In the genomic region with DNA sequence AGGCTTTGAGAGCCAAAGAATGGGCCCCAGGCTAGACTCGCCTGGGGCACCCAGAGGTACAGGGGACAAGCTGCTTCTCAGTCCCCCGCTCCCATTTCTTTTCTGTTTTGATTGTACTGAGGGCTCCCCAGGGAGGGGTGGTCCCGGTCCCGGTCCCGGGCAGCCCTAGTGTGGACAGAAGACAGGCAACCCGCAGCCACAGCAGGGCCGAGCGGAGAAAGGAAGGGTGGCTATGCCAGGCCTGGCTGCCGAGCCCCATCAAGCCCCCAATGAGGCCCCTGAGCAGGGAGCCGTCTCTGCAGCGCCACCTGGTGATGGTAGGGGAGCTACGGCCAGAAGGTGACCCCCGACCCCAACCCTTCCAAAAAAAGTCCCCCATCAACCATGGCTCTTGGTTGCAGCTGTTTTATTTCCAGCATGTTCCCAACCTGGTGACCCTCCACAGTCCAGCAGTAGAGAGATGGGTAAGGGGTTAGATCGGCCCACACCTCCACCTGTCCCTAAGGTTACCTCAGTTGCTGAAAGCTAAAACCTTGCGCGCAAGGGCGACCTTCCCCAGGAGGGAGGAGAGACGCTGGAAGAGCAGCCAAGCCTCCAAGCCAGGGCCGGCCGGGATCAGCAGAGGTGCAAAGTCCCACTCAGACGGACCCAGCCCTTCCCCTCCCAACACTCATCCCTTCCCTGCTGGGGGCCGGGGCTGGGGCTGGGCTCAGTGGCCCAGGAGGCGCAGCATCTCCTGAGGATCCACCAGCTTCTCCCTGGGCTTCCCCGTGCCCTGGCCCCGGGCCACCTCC, we compare ENCODE assay signal across 8 cellular contexts. TPM values are rescaled to one million over a fixed set of nuclear protein-coding genes. Genes with fewer than 3 reads are reported as not detected.
DNase-seq lines count a peak whose midpoint lies in the region; ATAC-seq and TF ChIP-seq lines count a peak whose summit lies in the region.

No MANE protein-coding gene starts in this region.

- peak; percentile 64 for ATAC-seq in DND-41 (ENCODE audit: insufficient read depth, low read depth)
- ATAC-seq in left colon, result peak; percentile 78
- no peak for ATAC-seq in GM21447 (IDR thresholded peaks at IDR 0.05; ENCODE audit: unreplicated experiment)
- ATAC-seq in HG02852 (IDR thresholded peaks at IDR 0.05; ENCODE audit: unreplicated experiment), result no peak

- intact Hi-C loops in mammary epithelial cell (cut with micrococcal nuclease) (loop anchor here (5.0 kb wide), 1 partner anchor 205 kb away; no protein-coding TSS in a partner anchor), left colon (cut with DNase I, micrococcal nuclease) (loop anchor here (5.0 to 10.0 kb wide), 2 partner anchors 68 to 70 kb away; no protein-coding TSS in a partner anchor)

- H3K79me2 ChIP-seq in DND-41 (ENCODE audit: insufficient read depth, low read length) (no peaks in the 10 kb centered on the region), KMS-11 (ENCODE audit: insufficient read depth, low read depth) (no peaks in the 10 kb centered on the region), mammary epithelial cell (ENCODE audit: insufficient read depth, low read length) (no peaks in the 10 kb centered on the region)

- dilution Hi-C loops in mammary epithelial cell (cut with HindIII; ENCODE audit: low sequenced_read_pairs), result no loop called here

- no peaks in the 10 kb centered on the region for H3K36me3 ChIP-seq in DND-41 (ENCODE audit: insufficient read depth, low read length)
- H3K36me3 ChIP-seq in KMS-11 (ENCODE audit: insufficient read depth), result no peaks in the 10 kb centered on the region
- no peaks in the 10 kb centered on the region for H3K36me3 ChIP-seq in mammary epithelial cell (ENCODE audit: insufficient read depth, low read length)

- in situ Hi-C loops in mammary epithelial cell (cut with MboI; ENCODE audit: low sequenced_read_pairs in 2 of 2), result loop anchor here (5.0 to 10.0 kb wide), 2 partner anchors 68 to 115 kb away; a partner anchor contains a TSS

- no peak overlapping the region for H3K4me3 ChIP-seq in DND-41 (ENCODE audit: low read depth in 1 of 2, low read length in 2 of 2)
- H3K4me3 ChIP-seq in KMS-11 (IDR thresholded peaks at IDR 0.05; ENCODE audit: insufficient read depth, low read depth, low read length), result no peak overlapping the region
- no peak overlapping the region for H3K4me3 ChIP-seq in WI38 (ENCODE audit: low read depth, low read length)
- H3K4me3 ChIP-seq in mammary epithelial cell (replicated peaks in 1 of 3; ENCODE audit: insufficient read depth in 1 of 3, low read depth in 2 of 3, low read length in 3 of 3), result no peak overlapping the region

- BruUV-seq in mammary epithelial cell (replicated peaks; lab: Mats Ljungman, UMichigan), result TSS peak; percentile 30

- no peaks in the 10 kb centered on the region; the same call in 1 of the 2 replicates for H4K20me1 ChIP-seq in DND-41 (ENCODE audit: insufficient read depth, low read length)
- H4K20me1 ChIP-seq in KMS-11 (ENCODE audit: insufficient read depth), result no peaks in the 10 kb centered on the region
- no peaks in the 10 kb centered on the region for H4K20me1 ChIP-seq in mammary epithelial cell (ENCODE audit: insufficient read depth, low read length)

- CTCF ChIA-PET in mammary epithelial cell (lab: Charles Lee; ENCODE audit: low non-redundant PET), result interaction anchor here (0.5 to 0.6 kb wide), 2 partner anchors 11 to 224 kb away, joined by 4 to 5 read pairs; no protein-coding TSS in a partner anchor

- H3K4me2 ChIP-seq in DND-41 (ENCODE audit: insufficient read depth, low read length) (no peak overlapping the region), KMS-11 (peak overlapping the region; percentile 54), mammary epithelial cell (ENCODE audit: insufficient read depth, low read depth, low read length) (no peak overlapping the region)

- H3K27ac ChIP-seq in DND-41 (ENCODE audit: low read length) (no peak overlapping the region), KMS-11 (no peak overlapping the region), mammary epithelial cell (ENCODE audit: insufficient read depth, low read depth, low read length) (no peak overlapping the region)

- H2AFZ ChIP-seq in DND-41 (ENCODE audit: low read depth, low read length) (no peak overlapping the region), KMS-11 (ENCODE audit: low read depth) (no peak overlapping the region), mammary epithelial cell (ENCODE audit: low read depth, low read length) (no peak overlapping the region)

- TF ChIP-seq CTCF in DND-41 (IDR thresholded peaks at IDR 0.05; ENCODE audit: borderline replicate concordance, extremely low read depth, low read length, poor library complexity, severe bottlenecking), result peak; percentile 78
- peak; percentile 89 for TF ChIP-seq CTCF in KMS-11 (conservative IDR thresholded peaks at IDR 0.05; ENCODE audit: low read depth, low read length)
- peak; percentile 60 for TF ChIP-seq CTCF in WI38 (IDR thresholded peaks at IDR 0.05; ENCODE audit: low read depth, low read length)
- peak; percentile 33 to 68 for TF ChIP-seq CTCF in mammary epithelial cell (conservative IDR thresholded peaks at IDR 0.05 in 1 of 2, IDR thresholded peaks at IDR 0.05 in 1 of 2; ENCODE audit: extremely low read depth in 1 of 2, insufficient read depth in 1 of 2, low read depth in 1 of 2, low read length in 2 of 2)

- no peaks in the 10 kb centered on the region for H3K9me3 ChIP-seq in DND-41 (ENCODE audit: insufficient read depth, low read length, severe bottlenecking)
- H3K9me3 ChIP-seq in mammary epithelial cell (replicated peaks; ENCODE audit: insufficient read depth, low read length), result no peaks in the 10 kb centered on the region

- DNase-seq in DND-41, result peak; percentile 69
- DNase-seq in mammary epithelial cell, result no peak
- DNase-seq in left colon, result peak in 1 of 2 donors; percentile 67
- DNase-seq in stimulated activated CD4-positive, alpha-beta T cell treated with anti-CD3 and anti-CD28 coated beads, Interleukin-4, amount 100 ng/mL, for 4 hours, result peak; percentile 58 to 72

- H3K27me3 ChIP-seq in DND-41 (ENCODE audit: insufficient read depth, low read length, poor library complexity), result peaks cover 6% of the 10 kb centered on the region
- H3K27me3 ChIP-seq in KMS-11 (ENCODE audit: insufficient read depth, low read depth), result peaks cover 41% of the 10 kb centered on the region
- peaks cover 26% of the 10 kb centered on the region for H3K27me3 ChIP-seq in mammary epithelial cell (ENCODE audit: insufficient read depth, low read length)

- H3K4me1 ChIP-seq in DND-41 (ENCODE audit: insufficient read depth, low read length) (no peaks in the 10 kb centered on the region), KMS-11 (ENCODE audit: low read depth, poor library complexity, severe bottlenecking) (peaks cover 13% of the 10 kb centered on the region), mammary epithelial cell (ENCODE audit: insufficient read depth, low read length) (peaks cover 5% of the 10 kb centered on the region)

- no peak overlapping the region for H3K9ac ChIP-seq in DND-41 (ENCODE audit: low read depth, low read length)
- H3K9ac ChIP-seq in KMS-11, result no peak overlapping the region
- H3K9ac ChIP-seq in mammary epithelial cell (ENCODE audit: insufficient read depth, low read length), result no peak overlapping the region

- WGBS in mammary epithelial cell (ENCODE audit: low coverage, missing lambda C conversion rate), result 54% methylated on average over 19 of the region's 25 CpGs

RNA-seq across cellular contexts. Expression of a gene that starts 2.6 kb away (rescaled TPM):
- total RNA-seq in mammary epithelial cell (under 1 TPM; under 0.01 to 0.19 TPM), left colon (under 1 TPM; 0.09 to 0.45 TPM)
- polyA plus RNA-seq in mammary epithelial cell, result not detected
- polyA minus RNA-seq in mammary epithelial cell, result not detected

RNA-seq across cellular contexts. Expression of a gene that starts 10.5 kb away (rescaled TPM):
- 10 to 100 TPM; 18.0 to 25.7 TPM for total RNA-seq in mammary epithelial cell
- polyA plus RNA-seq in mammary epithelial cell, result 20.1 TPM
- polyA minus RNA-seq in mammary epithelial cell, result 14.3 TPM
- 10 to 100 TPM; 13.0 to 17.0 TPM for total RNA-seq in left colon

RNA-seq across cellular contexts. Expression of a gene that starts 31.1 kb away (rescaled TPM):
- not detected for total RNA-seq in mammary epithelial cell
- not detected for polyA plus RNA-seq in mammary epithelial cell
- polyA minus RNA-seq in mammary epithelial cell, result not detected
- total RNA-seq in left colon, result 1 to 10 TPM; 1.1 to 6.4 TPM

Comparison
In these comparisons a context has a peak if more than half of its experiments do, and no peak if none do; other contexts are left out.
1. ATAC-seq: peak in DND-41 (single experiment) and left colon (single experiment); none in GM21447 (single experiment) and HG02852 (single experiment).
2. Peak in every context shown above with its lines, with median percentiles within 50 percentile points of each other: CTCF ChIP-seq.